Comparison of ENCODE assay signal across 15 cellular contexts in the genomic region with DNA sequence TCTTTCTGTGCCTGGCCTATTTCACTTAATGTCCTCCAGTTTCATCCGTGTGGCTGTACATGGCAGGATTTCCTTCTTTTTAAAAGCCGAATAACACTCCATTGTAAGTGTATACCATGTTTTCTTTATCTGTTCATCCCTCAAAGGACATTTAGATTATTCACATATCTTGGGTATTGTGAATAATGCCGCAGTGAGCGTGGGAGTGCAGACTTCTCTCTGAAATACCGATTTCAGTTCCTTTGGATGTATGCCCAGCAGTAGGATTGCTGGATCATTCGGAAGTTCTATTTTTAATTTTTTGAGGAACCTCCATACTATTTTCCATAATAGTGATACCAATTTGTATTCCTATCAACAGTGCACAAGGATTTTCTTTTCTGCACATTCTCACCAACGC.
"Had no signal": no experiment of that assay in that cellular context is flagged by ENCODE, and none has a peak within 500 bp of the region (broad histone marks: within the 10 kb centered on the region; RNA-seq: fewer than 3 reads in every experiment).

No MANE protein-coding gene starts in this region.

- H3K27me3 ChIP-seq: body of pancreas, right atrium auricular region had no signal

- H3K4me3 ChIP-seq: body of pancreas, right atrium auricular region, skin epidermis had no signal

- H3K36me3 ChIP-seq: right atrium auricular region had no signal

- H3K27ac ChIP-seq: body of pancreas, right atrium auricular region, skin epidermis had no signal

- DNase-seq: activated CD4-positive, alpha-beta memory T cell treated with anti-CD3 and anti-CD28 coated beads, Interleukin-2, amount 10 ng/mL, durations not matched to agents 7 days and 5 days; activated CD4-positive, alpha-beta T cell treated with anti-CD3 and anti-CD28 coated beads for 4 hours; activated effector memory CD4-positive, alpha-beta T cell treated with Interleukin-2 at 50 U/mL for 16 hours; activated naive CD4-positive, alpha-beta T cell treated with anti-CD3 and anti-CD28 coated beads, Interleukin-2, amount 50 U/mL, for 16 hours; activated T-cell treated with anti-CD3 and anti-CD28 coated beads, Interleukin-2, amount 50 U/mL, for 24 hours; body of pancreas; endodermal cell; left ventricle myocardium superior; stimulated activated CD4-positive, alpha-beta T cell treated with anti-CD3 and anti-CD28 coated beads, Interleukin-15, amount 100 ng/mL, for 24 hours; stimulated activated CD4-positive, alpha-beta T cell treated with anti-CD3 and anti-CD28 coated beads, Interleukin-4, amount 100 ng/mL, for 1 hour; stimulated activated naive B cell treated with anti-CD40 and anti-IgM and Interleukin-4, amounts not matched to agents 10 μg/mL and 1 μg/mL and 100 μg/mL, for 72 hours; T-helper 17 cell had no signal

- H3K4me1 ChIP-seq: body of pancreas, right atrium auricular region had no signal

- ATAC-seq: body of pancreas; left ventricle myocardium superior; stimulated activated naive B cell treated with anti-CD40 and anti-IgM and Interleukin-4, amounts not matched to agents 10 μg/mL and 1 μg/mL and 100 μg/mL, for 72 hours; T-helper 17 cell; WTC11 had no signal

- H3K9me3 ChIP-seq: body of pancreas, right atrium auricular region had no signal
